8 cellular contexts compared by ENCODE assay signal in the genomic region with DNA sequence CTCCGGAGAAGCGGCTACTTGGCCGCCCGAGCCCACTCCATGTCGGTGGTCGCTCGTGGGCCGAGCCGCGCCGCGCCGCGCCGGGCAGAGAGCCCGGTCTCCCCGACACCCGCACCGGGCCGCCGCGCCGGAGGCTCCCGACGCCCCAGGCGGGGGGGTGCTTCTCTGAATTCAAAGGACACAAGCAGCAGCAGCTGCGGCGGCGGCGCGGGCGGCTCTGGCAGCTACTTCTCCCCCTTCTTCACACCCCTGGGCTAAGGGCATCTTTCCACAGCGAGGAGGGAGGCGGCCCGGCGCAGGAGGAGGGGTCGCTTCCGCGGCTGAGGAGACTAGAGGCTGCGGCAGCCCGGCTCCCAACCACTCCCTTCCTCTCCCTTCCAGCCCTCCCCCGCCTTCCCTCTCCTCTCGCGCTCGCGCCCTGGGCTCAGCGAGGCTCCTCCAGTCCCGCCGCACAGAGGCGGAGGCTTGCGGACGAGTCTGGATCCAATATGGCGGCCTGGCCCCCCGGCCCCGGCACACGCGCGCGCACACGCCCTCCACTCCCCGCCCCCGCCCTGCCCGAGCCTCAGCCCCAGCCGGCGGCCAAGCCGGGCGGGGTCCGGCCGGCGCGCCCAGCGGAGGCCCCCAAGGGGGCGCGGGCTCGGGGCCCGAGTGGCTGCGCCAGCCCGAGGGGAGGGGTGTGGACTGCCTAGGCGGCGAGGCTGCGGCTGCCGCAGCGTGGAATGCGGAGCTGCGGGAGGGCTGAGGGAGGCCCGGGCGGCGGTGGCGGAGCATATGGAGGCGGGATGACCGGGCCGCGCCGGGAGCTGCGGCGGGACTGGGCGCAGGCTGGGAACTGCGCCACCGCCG. TPM values are rescaled to one million over a fixed set of nuclear protein-coding genes. Genes with fewer than 3 reads are reported as not detected.
DNase-seq lines count a peak whose midpoint lies in the region; ATAC-seq and TF ChIP-seq lines count a peak whose summit lies in the region.

A gene with protein sequence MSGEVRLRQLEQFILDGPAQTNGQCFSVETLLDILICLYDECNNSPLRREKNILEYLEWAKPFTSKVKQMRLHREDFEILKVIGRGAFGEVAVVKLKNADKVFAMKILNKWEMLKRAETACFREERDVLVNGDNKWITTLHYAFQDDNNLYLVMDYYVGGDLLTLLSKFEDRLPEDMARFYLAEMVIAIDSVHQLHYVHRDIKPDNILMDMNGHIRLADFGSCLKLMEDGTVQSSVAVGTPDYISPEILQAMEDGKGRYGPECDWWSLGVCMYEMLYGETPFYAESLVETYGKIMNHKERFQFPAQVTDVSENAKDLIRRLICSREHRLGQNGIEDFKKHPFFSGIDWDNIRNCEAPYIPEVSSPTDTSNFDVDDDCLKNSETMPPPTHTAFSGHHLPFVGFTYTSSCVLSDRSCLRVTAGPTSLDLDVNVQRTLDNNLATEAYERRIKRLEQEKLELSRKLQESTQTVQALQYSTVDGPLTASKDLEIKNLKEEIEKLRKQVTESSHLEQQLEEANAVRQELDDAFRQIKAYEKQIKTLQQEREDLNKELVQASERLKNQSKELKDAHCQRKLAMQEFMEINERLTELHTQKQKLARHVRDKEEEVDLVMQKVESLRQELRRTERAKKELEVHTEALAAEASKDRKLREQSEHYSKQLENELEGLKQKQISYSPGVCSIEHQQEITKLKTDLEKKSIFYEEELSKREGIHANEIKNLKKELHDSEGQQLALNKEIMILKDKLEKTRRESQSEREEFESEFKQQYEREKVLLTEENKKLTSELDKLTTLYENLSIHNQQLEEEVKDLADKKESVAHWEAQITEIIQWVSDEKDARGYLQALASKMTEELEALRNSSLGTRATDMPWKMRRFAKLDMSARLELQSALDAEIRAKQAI (N-terminal part only) (minus strand): TSS at position 490 of the 849 bp plus-strand sequence. CDS start 1,310 bp downstream, outside the sequence.

- peak; percentile 47 for ATAC-seq in HG02623 (IDR thresholded peaks at IDR 0.05; ENCODE audit: unreplicated experiment)
- peak; percentile 71 for ATAC-seq in stimulated activated memory B cell treated with anti-CD40 and anti-IgM and Interleukin-4, amounts not matched to agents 10 μg/mL and 1 μg/mL and 100 μg/mL, for 72 hours
- no peak for ATAC-seq in HG03460 (IDR thresholded peaks at IDR 0.05; ENCODE audit: unreplicated experiment)

- H2AK5ac ChIP-seq in mesendoderm (ENCODE audit: low read length), result no peak within 1 kb of the TSS

- H3K27ac ChIP-seq in mesendoderm (ENCODE audit: low read depth, low read length), result peak within 1 kb of the TSS; percentile 99

- peaks cover 8% of the 10 kb centered on the region for H3K79me2 ChIP-seq in mesendoderm (ENCODE audit: control insufficient read depth, insufficient read depth, low read length)

- peak within 1 kb of the TSS; percentile 65 for H2BK120ac ChIP-seq in mesendoderm (ENCODE audit: low read depth, low read length)

- no peaks in the 10 kb centered on the region for H3K27me3 ChIP-seq in mesendoderm (ENCODE audit: insufficient read depth, low read length, poor library complexity)

- H3K56ac ChIP-seq in mesendoderm (ENCODE audit: low read length), result peak within 1 kb of the TSS; percentile 93

- H3K4ac ChIP-seq in mesendoderm (ENCODE audit: low read depth, low read length), result peak within 1 kb of the TSS; percentile 97

- H3K23ac ChIP-seq in mesendoderm (ENCODE audit: low read length), result no peak within 1 kb of the TSS

- H3K9me3 Mint-ChIP-seq in stimulated activated memory B cell treated with anti-CD40 and anti-IgM and Interleukin-4, amounts not matched to agents 10 μg/mL and 1 μg/mL and 100 μg/mL, for 72 hours, result no peaks in the 10 kb centered on the region

- H3K4me3 ChIP-seq in epithelial cell of esophagus (ENCODE audit: low read length), result peak within 1 kb of the TSS; percentile 88
- peak within 1 kb of the TSS; percentile 70 for H3K4me3 ChIP-seq in mesendoderm (ENCODE audit: low read length)

- peak within 1 kb of the TSS; percentile 78 for H3K4me2 ChIP-seq in mesendoderm (ENCODE audit: low read length)

- peak within 1 kb of the TSS; percentile 76 for H3K4me3 Mint-ChIP-seq in stimulated activated memory B cell treated with anti-CD40 and anti-IgM and Interleukin-4, amounts not matched to agents 10 μg/mL and 1 μg/mL and 100 μg/mL, for 72 hours

- DNase-seq in DMS53 treated with DMSO at 0.1 percent for 48 hours (lab: John Stamatoyannopoulos, UW; ENCODE audit: unreplicated experiment), result peak; percentile 70
- peak; percentile 41 for DNase-seq in NCI-H345 treated with DMSO at 0.1 percent for 48 hours (lab: John Stamatoyannopoulos, UW; ENCODE audit: unreplicated experiment)
- DNase-seq in activated CD8-positive, alpha-beta memory T cell treated with anti-CD3 and anti-CD28 coated beads for 24 hours, result peak; percentile 69
- DNase-seq in epithelial cell of esophagus (ENCODE audit: low read depth), result peak; percentile 92
- peak; percentile 94 for DNase-seq in mesendoderm

- H3K18ac ChIP-seq in mesendoderm (ENCODE audit: low read length), result peak within 1 kb of the TSS; percentile 91

- no peaks in the 10 kb centered on the region for H3K4me1 ChIP-seq in mesendoderm (ENCODE audit: control insufficient read depth, low read depth, low read length)

- H3K36me3 ChIP-seq in mesendoderm (ENCODE audit: control insufficient read depth, insufficient read depth, low read length), result no peaks in the 10 kb centered on the region

- no peak within 1 kb of the TSS for H3K27ac Mint-ChIP-seq in stimulated activated memory B cell treated with anti-CD40 and anti-IgM and Interleukin-4, amounts not matched to agents 10 μg/mL and 1 μg/mL and 100 μg/mL, for 72 hours

- peak within 1 kb of the TSS; percentile 82 for H3K9ac ChIP-seq in mesendoderm (ENCODE audit: low read length)

- no peak within 1 kb of the TSS for H4K5ac ChIP-seq in mesendoderm (ENCODE audit: low read length)

- TF ChIP-seq CTCF in epithelial cell of esophagus (IDR thresholded peaks at IDR 0.05; ENCODE audit: insufficient read depth, low read depth, low read length, missing control alignments), result no peak

- peak within 1 kb of the TSS; percentile 51 for H2BK5ac ChIP-seq in mesendoderm (ENCODE audit: low read length)

- peak within 1 kb of the TSS; percentile 90 for H4K8ac ChIP-seq in mesendoderm (ENCODE audit: low read depth, low read length)

- peak within 1 kb of the TSS; percentile 89 for H2BK15ac ChIP-seq in mesendoderm (replicated peaks; ENCODE audit: low read depth)

- peaks cover 9% of the 10 kb centered on the region for H3K4me1 Mint-ChIP-seq in stimulated activated memory B cell treated with anti-CD40 and anti-IgM and Interleukin-4, amounts not matched to agents 10 μg/mL and 1 μg/mL and 100 μg/mL, for 72 hours

- no peaks in the 10 kb centered on the region for H3K79me1 ChIP-seq in mesendoderm (ENCODE audit: low read length)

- H3K27me3 Mint-ChIP-seq in stimulated activated memory B cell treated with anti-CD40 and anti-IgM and Interleukin-4, amounts not matched to agents 10 μg/mL and 1 μg/mL and 100 μg/mL, for 72 hours, result peaks cover 62% of the 10 kb centered on the region

- no peaks in the 10 kb centered on the region for H3K36me3 Mint-ChIP-seq in stimulated activated memory B cell treated with anti-CD40 and anti-IgM and Interleukin-4, amounts not matched to agents 10 μg/mL and 1 μg/mL and 100 μg/mL, for 72 hours

- no CpG with 5 or more reads among the region's 100 CpGs for WGBS in mesendoderm (ENCODE audit: extremely low coverage, insufficient coverage, low lambda C conversion rate)

RNA-seq across cellular contexts. Expression of the gene that starts here (rescaled TPM):
- 9.7 TPM for polyA plus RNA-seq in mesendoderm (2013, experiment 1 of 2)
- 10.0 TPM for polyA plus RNA-seq in mesendoderm (2013, experiment 2 of 2)

Comparison
In these comparisons a context has a peak if more than half of its experiments do, and no peak if none do; other contexts are left out.
1. DNase-seq: peak in every context shown above with its lines; median percentile 94 in mesendoderm; 92 in epithelial cell of esophagus; 70 in DMS53 treated with DMSO at 0.1 percent for 48 hours; 69 in activated CD8-positive, alpha-beta memory T cell treated with anti-CD3 and anti-CD28 coated beads for 24 hours; 41 in NCI-H345 treated with DMSO at 0.1 percent for 48 hours.